In the genomic region with DNA sequence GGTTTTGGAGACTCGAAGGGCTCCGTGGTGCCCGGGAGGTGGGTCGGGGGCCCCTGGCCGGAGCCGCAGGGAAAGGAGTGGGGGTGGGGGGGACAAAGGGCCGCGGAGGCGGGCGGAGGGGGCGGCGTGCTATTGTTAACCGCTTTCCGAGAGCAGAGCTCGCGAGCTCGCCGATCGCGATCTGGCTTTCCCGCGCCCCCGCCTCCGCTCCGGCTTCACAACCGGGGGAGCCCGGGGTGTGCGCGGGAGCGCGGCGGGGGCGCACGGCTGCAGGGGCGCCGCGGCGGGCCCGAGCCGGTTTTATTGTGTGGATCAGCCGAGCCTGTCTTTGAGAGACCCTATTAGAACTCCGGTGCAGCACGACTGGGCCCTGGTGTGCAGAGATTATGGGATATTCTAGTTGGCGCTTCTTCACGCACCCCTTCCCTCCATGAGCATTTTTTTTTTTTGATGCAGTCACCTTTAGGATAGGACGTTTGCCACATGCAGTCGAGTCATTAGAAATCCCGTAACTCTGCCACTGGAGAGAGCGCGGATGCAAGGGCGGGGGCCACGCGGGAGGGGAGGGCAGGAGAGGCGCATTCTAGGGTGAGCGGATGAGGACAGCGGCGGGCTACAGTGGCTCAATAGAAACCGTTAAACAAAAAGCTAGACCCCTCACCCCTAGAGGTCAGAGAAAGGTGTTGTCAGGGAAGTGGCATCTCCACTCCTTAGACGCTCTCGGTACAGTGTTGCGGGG, we compare ENCODE assay signal across 9 cellular contexts. TPM values are rescaled to one million over a fixed set of nuclear protein-coding genes. Genes with fewer than 3 reads are reported as not detected.
DNase-seq lines count a peak whose midpoint lies in the region; TF ChIP-seq lines count a peak whose summit lies in the region.
"Had no signal": no experiment of that assay in that cellular context is flagged by ENCODE, and none has a peak within 500 bp of the region (broad histone marks: within the 10 kb centered on the region; RNA-seq: fewer than 3 reads in every experiment).

No MANE protein-coding gene starts in this region.

- DNase-seq in SHP77 (lab: John Stamatoyannopoulos, UW) (peak; percentile 35 to 60), SHP77 treated with DMSO at 0.1 percent for 48 hours (lab: John Stamatoyannopoulos, UW) (no peak), SJSA1 (ENCODE audit: low read depth in 1 of 2, low spot score in 2 of 2) (no peak), mesothelial cell of epicardium (ENCODE audit: low spot score in 2 of 2, unreplicated experiment in 2 of 2) (no peak), transverse colon (peak; percentile 23), GM19240 (ENCODE audit: insufficient read length, low spot score) (no peak), NCI-H524 treated with DMSO at 0.1 percent for 48 hours (lab: John Stamatoyannopoulos, UW) (no peak)
- DNase-seq: DND-41 had no signal

- peaks cover 80% of the 10 kb centered on the region for H3K27me3 Mint-ChIP-seq in dendritic cell treated with granulocyte-macrophage colony-stimulating factor and Interleukin-4, amounts not matched to agents 40 ng/mL and 50 ng/mL, for 4 days
- H3K27me3 Mint-ChIP-seq in mesothelial cell of epicardium (ENCODE audit: low read depth): peaks cover 54% of the 10 kb centered on the region

- TF ChIP-seq CTCF in mesothelial cell of epicardium (IDR thresholded peaks at IDR 0.05; ENCODE audit: unreplicated experiment): no peak
- TF ChIP-seq CTCF in transverse colon (IDR thresholded peaks at IDR 0.05): no peak

- peaks cover 43% of the 10 kb centered on the region for H3K4me1 Mint-ChIP-seq in dendritic cell treated with granulocyte-macrophage colony-stimulating factor and Interleukin-4, amounts not matched to agents 40 ng/mL and 50 ng/mL, for 4 days (ENCODE audit: low read depth)
- H3K4me1 Mint-ChIP-seq in mesothelial cell of epicardium: peaks cover 37% of the 10 kb centered on the region

- WGBS in transverse colon (ENCODE audit: low coverage in 1 of 2), 2 donors: 0 to 1% methylated on average over 2 to 39 of the region's 61 CpGs

- H3K4me3 Mint-ChIP-seq in dendritic cell treated with granulocyte-macrophage colony-stimulating factor and Interleukin-4, amounts not matched to agents 40 ng/mL and 50 ng/mL, for 4 days: peak overlapping the region; percentile 76
- peak overlapping the region; percentile 87 for H3K4me3 Mint-ChIP-seq in mesothelial cell of epicardium

- no peaks in the 10 kb centered on the region for H3K36me3 Mint-ChIP-seq in dendritic cell treated with granulocyte-macrophage colony-stimulating factor and Interleukin-4, amounts not matched to agents 40 ng/mL and 50 ng/mL, for 4 days (ENCODE audit: low read depth)
- no peaks in the 10 kb centered on the region for H3K36me3 Mint-ChIP-seq in mesothelial cell of epicardium

- no peak overlapping the region for H3K27ac ChIP-seq in SJSA1
- H3K27ac ChIP-seq in transverse colon: peak overlapping the region; percentile 44 to 75 (median 64)

- H3K27ac Mint-ChIP-seq in dendritic cell treated with granulocyte-macrophage colony-stimulating factor and Interleukin-4, amounts not matched to agents 40 ng/mL and 50 ng/mL, for 4 days: no peak overlapping the region
- peak overlapping the region; percentile 77 for H3K27ac Mint-ChIP-seq in mesothelial cell of epicardium

- peak overlapping the region; percentile 42 for H3K4me3 ChIP-seq in SJSA1
- H3K4me3 ChIP-seq in transverse colon: peak overlapping the region; percentile 45 to 86 (median 60)

- TF ChIP-seq EP300 in transverse colon (IDR thresholded peaks at IDR 0.05; ENCODE audit: low read depth): no peak

- H3K9me3 ChIP-seq in SJSA1 (replicated peaks) (no peaks in the 10 kb centered on the region), transverse colon (no peaks in the 10 kb centered on the region)

- H3K36me3 ChIP-seq in SJSA1 (no peaks in the 10 kb centered on the region), transverse colon (no peaks in the 10 kb centered on the region)

- H3K27me3 ChIP-seq in SJSA1 (replicated peaks) (peaks cover 28% of the 10 kb centered on the region), transverse colon (peaks cover 61% of the 10 kb centered on the region)

- TF ChIP-seq POLR2A in transverse colon (IDR thresholded peaks at IDR 0.05): no peak

- H3K4me1 ChIP-seq in SJSA1 (replicated peaks) (peaks cover 21% of the 10 kb centered on the region), transverse colon (peaks cover 0 to 55% (median 47%) of the 10 kb centered on the region in 4 donors)

- intact Hi-C loops in dendritic cell treated with granulocyte-macrophage colony-stimulating factor and Interleukin-4, amounts not matched to agents 40 ng/mL and 50 ng/mL, for 4 days (cut with micrococcal nuclease): no loop called here
- intact Hi-C loops in transverse colon (cut with DNase I; ENCODE audit: low total_unique reads): no loop called here

- no peaks in the 10 kb centered on the region for H3K9me3 Mint-ChIP-seq in dendritic cell treated with granulocyte-macrophage colony-stimulating factor and Interleukin-4, amounts not matched to agents 40 ng/mL and 50 ng/mL, for 4 days
- H3K9me3 Mint-ChIP-seq in mesothelial cell of epicardium: no peaks in the 10 kb centered on the region

- in situ Hi-C loops in transverse colon (cut with MboI; ENCODE audit: low pct_ligation_motif_present in 1 of 4, low pct_unique_long_range_greater_than_20kb in 1 of 4, low sequenced_read_pairs in 3 of 4): no loop called here

RNA-seq across cellular contexts. Expression of a gene that starts 3.6 kb away (rescaled TPM):
- 0.26 TPM in 1 of 2 replicates, not detected in the other for total RNA-seq in SJSA1 (2014; rRNA removed; shearing (Covaris generic))
- total RNA-seq in mesothelial cell of epicardium (17.3 to 20.9 TPM (median 17.8 TPM) in 3 replicates), transverse colon (1 to 10 TPM in 2 of 4 donors, under 1 TPM in 1, not detected in 1; 0.27 to 1.8 (median 1.4) TPM)

Comparison
In these comparisons a context has a peak if more than half of its experiments do, and no peak if none do; other contexts are left out.
1. DNase-seq: peak in SHP77 (2 of 2) and transverse colon (single experiment); none in SHP77 treated with DMSO at 0.1 percent for 48 hours (single experiment), SJSA1 (0 of 2), mesothelial cell of epicardium (0 of 2), GM19240 (single experiment) and NCI-H524 treated with DMSO at 0.1 percent for 48 hours (single experiment).